22 cellular contexts compared by ENCODE assay signal in the genomic region with DNA sequence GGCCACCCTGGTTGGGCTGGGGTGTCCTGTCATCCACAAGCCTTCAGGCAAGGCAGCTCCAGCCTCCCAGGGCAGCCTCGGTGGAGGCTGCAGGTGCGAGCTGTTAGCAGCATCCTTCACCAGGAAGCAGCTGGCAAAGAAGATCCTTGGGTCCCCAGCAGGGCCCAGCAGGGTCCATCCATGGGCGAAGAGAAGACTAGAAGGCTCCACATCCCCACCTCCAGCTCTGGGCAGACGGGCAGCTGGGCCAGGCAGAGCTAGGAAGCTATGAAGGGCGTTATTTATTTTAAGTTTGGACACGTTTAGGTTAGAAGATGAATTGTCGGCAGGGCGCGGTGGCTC.
DNase-seq lines count a peak whose midpoint lies in the region; TF ChIP-seq lines count a peak whose summit lies in the region.
"Had no signal": no experiment of that assay in that cellular context is flagged by ENCODE, and none has a peak within 500 bp of the region (broad histone marks: within the 10 kb centered on the region; RNA-seq: fewer than 3 reads in every experiment).

No MANE protein-coding gene starts in this region.

- intact Hi-C loops in vagina (cut with DNase I) = no loop called here

- no peaks in the 10 kb centered on the region for H3K9me3 ChIP-seq in endodermal cell (ENCODE audit: control insufficient read depth, low read length)
- no peaks in the 10 kb centered on the region for H3K9me3 ChIP-seq in vagina
- no peaks in the 10 kb centered on the region for H3K9me3 ChIP-seq in HAP-1
- H3K9me3 ChIP-seq: A549, Caco-2 had no signal

- H3K36me3 ChIP-seq in endodermal cell (ENCODE audit: control insufficient read depth, insufficient read depth, low read length) (no peaks in the 10 kb centered on the region), vagina (no peaks in the 10 kb centered on the region), HAP-1 (replicated peaks) (no peaks in the 10 kb centered on the region)
- H3K36me3 ChIP-seq: BLaER1 treated with 17β-estradiol and CSF1 and Interleukin-3, amounts not matched to agents 10 nM and 100 nM had no signal

- TF ChIP-seq CTCF in endodermal cell (conservative IDR thresholded peaks at IDR 0.05) (no peak), osteocyte (IDR thresholded peaks at IDR 0.05) (no peak), vagina (IDR thresholded peaks at IDR 0.05) (no peak), GM13977 (IDR thresholded peaks at IDR 0.05; ENCODE audit: extremely low read depth, insufficient read depth, missing control alignments) (no peak)

- no peak for TF ChIP-seq POLR2A in vagina (IDR thresholded peaks at IDR 0.05)

- H3K4me3 ChIP-seq in endodermal cell (ENCODE audit: low read length) (no peak overlapping the region), vagina (no peak overlapping the region), HAP-1 (no peak overlapping the region)
- H3K4me3 ChIP-seq: A549; BLaER1 treated with 17β-estradiol and CSF1 and Interleukin-3, amounts not matched to agents 10 nM and 100 nM; GM12878 had no signal

- H3K27ac ChIP-seq in endodermal cell (ENCODE audit: low read depth, low read length) (no peak overlapping the region), vagina (no peak overlapping the region)
- H3K27ac ChIP-seq: 22Rv1; A549; BLaER1 treated with 17β-estradiol and CSF1 and Interleukin-3, amounts not matched to agents 10 nM and 100 nM; C4-2B had no signal

- no peaks in the 10 kb centered on the region for H3K27me3 ChIP-seq in endodermal cell (ENCODE audit: control insufficient read depth, insufficient read depth, low read length, poor library complexity, severe bottlenecking)
- no peaks in the 10 kb centered on the region for H3K27me3 ChIP-seq in vagina
- H3K27me3 ChIP-seq in HAP-1 (ENCODE audit: low read depth) = no peaks in the 10 kb centered on the region
- H3K27me3 ChIP-seq: BLaER1 treated with 17β-estradiol and CSF1 and Interleukin-3, amounts not matched to agents 10 nM and 100 nM had no signal

- H3K4me1 Mint-ChIP-seq in endodermal cell = no peaks in the 10 kb centered on the region
- H3K4me1 Mint-ChIP-seq in osteocyte (ENCODE audit: unreplicated experiment) = no peaks in the 10 kb centered on the region
- H3K4me1 Mint-ChIP-seq: B cell had no signal

- H3K4me1 ChIP-seq in endodermal cell (ENCODE audit: control insufficient read depth, insufficient read depth, low read length) (no peaks in the 10 kb centered on the region), vagina (no peaks in the 10 kb centered on the region), HAP-1 (no peaks in the 10 kb centered on the region)
- H3K4me1 ChIP-seq: A549, Caco-2 had no signal

- H3K36me3 Mint-ChIP-seq in endodermal cell (ENCODE audit: low read depth) = no peaks in the 10 kb centered on the region
- H3K36me3 Mint-ChIP-seq in osteocyte (ENCODE audit: unreplicated experiment) = no peaks in the 10 kb centered on the region
- H3K36me3 Mint-ChIP-seq: CD8-positive, alpha-beta T cell had no signal

- H3K27me3 Mint-ChIP-seq in endodermal cell (ENCODE audit: insufficient read depth) (no peaks in the 10 kb centered on the region), osteocyte (ENCODE audit: unreplicated experiment) (no peaks in the 10 kb centered on the region)
- H3K27me3 Mint-ChIP-seq: B cell; CD4-positive, alpha-beta T cell had no signal

- H3K9ac ChIP-seq in endodermal cell (ENCODE audit: extremely low read depth, low read length, poor library complexity, severe bottlenecking) = no peak overlapping the region
- H3K9ac ChIP-seq: BLaER1 treated with 17β-estradiol and CSF1 and Interleukin-3, amounts not matched to agents 10 nM and 100 nM had no signal

- DNase-seq in endodermal cell = peak; percentile 21
- peak; percentile 45 for DNase-seq in islet precursor cell
- peak; percentile 81 for DNase-seq in osteocyte (ENCODE audit: extremely low spot score, unreplicated experiment)
- peak; percentile 46 to 71 for DNase-seq in vagina (ENCODE audit: extremely low spot score in 2 of 2)
- DNase-seq in GM13977 (ENCODE audit: low spot score) = no peak
- DNase-seq in HAP-1 (ENCODE audit: low spot score in 2 of 2) = no peak
- no peak for DNase-seq in HPDE6-E6E7 (ENCODE audit: extremely low spot score)
- DNase-seq: AML-193; Caco-2; Calu3; CD4-positive, alpha-beta T cell; CD8-positive, alpha-beta T cell; DMS79; DND-41; EL; GDM1 had no signal

- H3K9me3 Mint-ChIP-seq in endodermal cell (no peaks in the 10 kb centered on the region), osteocyte (ENCODE audit: unreplicated experiment) (peaks cover 58% of the 10 kb centered on the region)
- H3K9me3 Mint-ChIP-seq: CD4-positive, alpha-beta T cell; CD8-positive, alpha-beta T cell had no signal

- 94 to 96% methylated on average over 7 to 9 of the region's 9 CpGs for WGBS in endodermal cell (ENCODE audit: insufficient coverage in 1 of 2, insufficient read length in 1 of 2), 2 experiments

- H3K27ac Mint-ChIP-seq in endodermal cell (no peak overlapping the region), osteocyte (ENCODE audit: unreplicated experiment) (no peak overlapping the region)
- H3K27ac Mint-ChIP-seq: B cell; CD4-positive, alpha-beta T cell; CD8-positive, alpha-beta T cell had no signal

- H3K4me3 Mint-ChIP-seq in endodermal cell (no peak overlapping the region), osteocyte (ENCODE audit: unreplicated experiment) (no peak overlapping the region)
- H3K4me3 Mint-ChIP-seq: B cell; CD4-positive, alpha-beta T cell; CD8-positive, alpha-beta T cell had no signal

- in situ Hi-C loops in GM13977 (cut with MboI; ENCODE audit: low pct_unique_long_range_greater_than_20kb, low sequenced_read_pairs, unreplicated experiment) = no loop called here
- in situ Hi-C loops in HAP-1 (cut with MboI; ENCODE audit: low sequenced_read_pairs) = no loop called here

Comparison
In these comparisons a context has a peak if more than half of its experiments do, and no peak if none do; other contexts are left out.
1. DNase-seq: peak in endodermal cell (single experiment), islet precursor cell (single experiment), osteocyte (single experiment) and vagina (2 of 2); none in GM13977 (single experiment), HAP-1 (0 of 2) and HPDE6-E6E7 (single experiment).